8 cellular contexts compared by ENCODE assay signal in genomic region chr2:219205981-219206441, GRCh38. TPM values are rescaled to one million over a fixed set of nuclear protein-coding genes. Genes with fewer than 3 reads are reported as not detected.
A peak's percentile ranks its signal among the peaks of the same experiment; 100 is the strongest.
DNase-seq lines count a peak whose midpoint lies in the region; ATAC-seq and TF ChIP-seq lines count a peak whose summit lies in the region.

No MANE protein-coding gene starts in this region.

- no peak overlapping the region for H3K27ac ChIP-seq in SJCRH30

- peak overlapping the region; percentile 83 for H3K4me3 ChIP-seq in AG10803 (ENCODE audit: low read length)
- H3K4me3 ChIP-seq in SJCRH30, result peak overlapping the region; percentile 64
- peak overlapping the region; percentile 87 for H3K4me3 ChIP-seq in fibroblast of the aortic adventitia (ENCODE audit: low read depth, low read length)
- H3K4me3 ChIP-seq in skeletal muscle satellite cell (ENCODE audit: low read length), result peak overlapping the region; percentile 86

- ATAC-seq in GM21360 (IDR thresholded peaks at IDR 0.05; ENCODE audit: unreplicated experiment) (peak; percentile 22), HG02970 (IDR thresholded peaks at IDR 0.05; ENCODE audit: low FRiP score, unreplicated experiment) (no peak)

- TF ChIP-seq CTCF in AG10803 (conservative IDR thresholded peaks at IDR 0.05; ENCODE audit: low read length) (no peak), fibroblast of the aortic adventitia (IDR thresholded peaks at IDR 0.05; ENCODE audit: insufficient read depth, low read length) (no peak)

- DNase-seq in AG10803 (ENCODE audit: low read depth) (no peak), SJCRH30 (no peak), fibroblast of the aortic adventitia (ENCODE audit: low read depth) (no peak), ecto neural progenitor cell (ENCODE audit: low spot score) (no peak), NCI-H2227 treated with DMSO at 0.1 percent for 48 hours (lab: John Stamatoyannopoulos, UW) (no peak)

- no peaks in the 10 kb centered on the region for H3K4me1 ChIP-seq in SJCRH30
- peaks cover 19% of the 10 kb centered on the region for H3K4me1 ChIP-seq in skeletal muscle satellite cell (ENCODE audit: control insufficient read depth, insufficient read depth, low read length)

- H3K9ac ChIP-seq in skeletal muscle satellite cell (ENCODE audit: low read depth, low read length), result peak overlapping the region; percentile 83

- no peaks in the 10 kb centered on the region for H3K27me3 ChIP-seq in SJCRH30
- no peaks in the 10 kb centered on the region for H3K27me3 ChIP-seq in skeletal muscle satellite cell (ENCODE audit: control insufficient read depth, insufficient read depth, low read length)

- H3K36me3 ChIP-seq in SJCRH30 (peaks cover 2% of the 10 kb centered on the region; the same call in 1 of the 2 replicates), skeletal muscle satellite cell (ENCODE audit: insufficient read depth, low read length) (peaks cover 29% of the 10 kb centered on the region)

- H3K9me3 ChIP-seq in SJCRH30 (replicated peaks), result no peaks in the 10 kb centered on the region
- H3K9me3 ChIP-seq in skeletal muscle satellite cell (replicated peaks; ENCODE audit: low read length), result no peaks in the 10 kb centered on the region

- H3K4me2 ChIP-seq in skeletal muscle satellite cell (ENCODE audit: low read length), result peak overlapping the region; percentile 97

RNA-seq across cellular contexts. Expression of gene ZFAND2B, which starts 0.6 kb away (rescaled TPM):
- total RNA-seq in SJCRH30 (2014; rRNA removed; shearing (Covaris generic)), result 16.0 and 16.2 TPM in 2 replicates
- total RNA-seq in fibroblast of the aortic adventitia (ENCODE audit: low replicate concordance), result 27.2 and 39.2 TPM in 2 replicates
- 15.7 and 15.9 TPM in 2 replicates for total RNA-seq in skeletal muscle satellite cell (2012; rRNA removed)

RNA-seq across cellular contexts. Expression of gene ABCB6, which starts 12.7 kb away (rescaled TPM):
- total RNA-seq in SJCRH30 (2014; rRNA removed; shearing (Covaris generic)), result 18.6 and 26.5 TPM in 2 replicates
- total RNA-seq in fibroblast of the aortic adventitia (ENCODE audit: low replicate concordance), result 10.1 and 27.3 TPM in 2 replicates
- total RNA-seq in skeletal muscle satellite cell (2012; rRNA removed), result 25.6 and 30.1 TPM in 2 replicates

RNA-seq across cellular contexts. Expression of gene ATG9A, which starts 23.4 kb away (rescaled TPM):
- total RNA-seq in SJCRH30 (2014; rRNA removed; shearing (Covaris generic)), result 35.3 and 37.8 TPM in 2 replicates
- total RNA-seq in fibroblast of the aortic adventitia (ENCODE audit: low replicate concordance), result 45.1 and 56.9 TPM in 2 replicates
- 35.7 and 44.3 TPM in 2 replicates for total RNA-seq in skeletal muscle satellite cell (2012; rRNA removed)

RNA-seq across cellular contexts. Expression of gene ANKZF1, which starts 23.6 kb away (rescaled TPM):
- 19.2 and 28.7 TPM in 2 replicates for total RNA-seq in SJCRH30 (2014; rRNA removed; shearing (Covaris generic))
- 23.7 and 64.5 TPM in 2 replicates for total RNA-seq in fibroblast of the aortic adventitia (ENCODE audit: low replicate concordance)
- 19.3 and 26.6 TPM in 2 replicates for total RNA-seq in skeletal muscle satellite cell (2012; rRNA removed)

RNA-seq across cellular contexts. Expression of gene RETREG2, which starts 27.9 kb away (rescaled TPM):
- 32.0 and 38.0 TPM in 2 replicates for total RNA-seq in SJCRH30 (2014; rRNA removed; shearing (Covaris generic))
- 68.1 and 76.0 TPM in 2 replicates for total RNA-seq in fibroblast of the aortic adventitia (ENCODE audit: low replicate concordance)
- total RNA-seq in skeletal muscle satellite cell (2012; rRNA removed), result 38.5 and 56.1 TPM in 2 replicates
